In the genomic region with DNA sequence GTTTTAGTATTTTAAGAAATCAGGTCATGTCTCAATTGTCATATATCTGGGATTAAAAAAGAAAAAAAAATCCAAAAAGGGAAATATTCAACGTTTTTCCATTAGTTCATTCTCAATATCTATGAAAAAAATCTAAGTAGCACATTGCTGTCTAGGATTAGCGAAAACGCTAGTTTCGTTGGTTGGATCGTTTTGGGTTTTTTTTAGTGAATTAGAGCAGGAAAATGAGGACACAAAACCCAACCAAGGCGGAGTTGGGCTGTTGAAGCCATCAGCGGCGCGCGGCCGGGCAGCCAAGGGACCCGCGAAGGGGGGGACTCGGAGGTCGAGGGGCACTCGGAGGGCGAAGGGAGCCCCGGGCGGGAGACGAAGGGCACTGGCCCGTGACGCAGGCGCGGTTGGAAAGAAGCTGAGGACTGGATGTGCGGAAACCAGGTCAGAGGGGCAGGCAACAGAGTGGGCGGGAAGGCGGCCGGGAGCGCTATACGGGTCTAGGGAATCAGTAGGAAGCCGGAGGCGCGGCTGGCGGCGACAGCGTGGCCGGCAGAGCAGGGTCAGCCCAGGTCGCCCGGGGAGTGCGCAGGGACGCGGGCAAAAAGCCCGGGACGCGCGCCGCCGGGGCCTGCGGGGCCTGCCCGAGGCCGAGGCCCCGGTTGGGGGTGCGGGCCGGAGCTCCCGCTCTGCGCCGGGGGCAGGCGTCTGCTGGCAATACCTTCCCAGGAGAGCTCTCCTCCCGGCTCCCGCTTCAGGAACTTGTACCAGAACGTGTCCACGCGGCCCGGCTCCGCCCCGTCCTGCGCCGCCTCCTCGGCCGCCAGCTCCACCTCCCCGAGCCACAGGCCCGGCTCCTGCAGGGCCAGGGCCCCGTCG, we compare ENCODE assay signal across 8 cellular contexts. TPM values are rescaled to one million over a fixed set of nuclear protein-coding genes. Genes with fewer than 3 reads are reported as not detected.
DNase-seq lines count a peak whose midpoint lies in the region; ATAC-seq and TF ChIP-seq lines count a peak whose summit lies in the region.

No MANE protein-coding gene starts in this region.

- H3K4me3 ChIP-seq in BJ (ENCODE audit: low read depth, low read length) (peak overlapping the region; percentile 81), right lobe of liver (peak overlapping the region; percentile 66 to 71 (median 71))

- H3K27me3 ChIP-seq in BJ (ENCODE audit: control insufficient read depth, insufficient read depth, low read length) = no peaks in the 10 kb centered on the region
- no peaks in the 10 kb centered on the region for H3K27me3 ChIP-seq in right lobe of liver

- H3K4me1 ChIP-seq in right lobe of liver = peaks cover 0 to 4% (median under 1%) of the 10 kb centered on the region in 4 donors

- peak; percentile 34 for DNase-seq in BJ (ENCODE audit: low read depth)
- DNase-seq in NCI-H524 (lab: John Stamatoyannopoulos, UW) = peak; percentile 94 to 95
- peak; percentile 46 to 65 for DNase-seq in activated CD4-positive, alpha-beta T cell treated with anti-CD3 and anti-CD28 coated beads, Interleukin-2, amount 50 U/mL, for 24 hours (ENCODE audit: low read depth in 1 of 2, low spot score in 1 of 2)
- DNase-seq in dermis microvascular lymphatic vessel endothelial cell (ENCODE audit: low read depth in 2 of 2) = peak; percentile 56 to 91
- peak; percentile 92 to 95 (median 95) for DNase-seq in right lobe of liver
- peak; percentile 71 to 73 for DNase-seq in stimulated activated CD4-positive, alpha-beta T cell treated with anti-CD3 and anti-CD28 coated beads, Interleukin-4, amount 100 ng/mL, for 4 hours

- peak overlapping the region; percentile 94 to 97 (median 95) for H3K27ac ChIP-seq in right lobe of liver

- intact Hi-C loops in right lobe of liver (cut with DNase I) = no loop called here

- no peaks in the 10 kb centered on the region for H3K36me3 ChIP-seq in BJ (ENCODE audit: control insufficient read depth, insufficient read depth, low read length)
- H3K36me3 ChIP-seq in right lobe of liver = no peaks in the 10 kb centered on the region

- CTCF ChIA-PET in BJ (lab: Yijun Ruan, JAX) = interaction anchor here (0.7 to 1.1 kb wide), 2 partner anchors 31 to 132 kb away, joined by 3 to 4 read pairs; no protein-coding TSS in a partner anchor

- 0% methylated on average over 22 of the region's 74 CpGs for WGBS in right lobe of liver (ENCODE audit: insufficient coverage, low coverage, low lambda C conversion rate, missing lambda C conversion rate)

- H3K9me3 ChIP-seq in right lobe of liver = no peaks in the 10 kb centered on the region

- POLR2A ChIA-PET in BJ (lab: Charles Lee) = interaction anchor here (0.5 kb wide), 1 partner anchor 744 kb away, joined by 6 read pairs; no protein-coding TSS in a partner anchor

- TF ChIP-seq POLR2A in right lobe of liver (IDR thresholded peaks at IDR 0.05) = peak; percentile 95

- ATAC-seq in GM19328 (IDR thresholded peaks at IDR 0.05; ENCODE audit: unreplicated experiment) = peak; percentile 72
- ATAC-seq in HG03460 (IDR thresholded peaks at IDR 0.05; ENCODE audit: unreplicated experiment) = peak; percentile 64
- peak; percentile 84 to 90 (median 87) for ATAC-seq in right lobe of liver

- TF ChIP-seq CTCF in BJ (IDR thresholded peaks at IDR 0.05; ENCODE audit: insufficient read depth, low read depth, low read length) (no peak), right lobe of liver (IDR thresholded peaks at IDR 0.05) (no peak)

RNA-seq across cellular contexts. Expression of gene EPM2A, which starts 0.6 kb away (rescaled TPM):
- polyA plus RNA-seq in BJ (2011; rRNA removed) = 6.4 and 6.5 TPM in 2 replicates
- polyA minus RNA-seq in BJ (2011; rRNA and poly(A)+ RNA removed) = 3.2 and 4.3 TPM in 2 replicates
- 5.6 and 5.9 TPM in 2 replicates for total RNA-seq in dermis microvascular lymphatic vessel endothelial cell
- total RNA-seq in right lobe of liver = 1 to 10 TPM; 4.7 to 8.7 (median 6.8) TPM

Comparison
In these comparisons a context has a peak if more than half of its experiments do, and no peak if none do; other contexts are left out.
1. Peak in every context shown above with its lines: DNase-seq, ATAC-seq, H3K4me3 ChIP-seq and H3K27ac ChIP-seq.
2. DNase-seq: peak in every context shown above with its lines; median percentile 95 in right lobe of liver; 94 in NCI-H524; 74 in dermis microvascular lymphatic vessel endothelial cell; 72 in stimulated activated CD4-positive, alpha-beta T cell treated with anti-CD3 and anti-CD28 coated beads, Interleukin-4, amount 100 ng/mL, for 4 hours; 56 in activated CD4-positive, alpha-beta T cell treated with anti-CD3 and anti-CD28 coated beads, Interleukin-2, amount 50 U/mL, for 24 hours; 34 in BJ.